In the genomic region with DNA sequence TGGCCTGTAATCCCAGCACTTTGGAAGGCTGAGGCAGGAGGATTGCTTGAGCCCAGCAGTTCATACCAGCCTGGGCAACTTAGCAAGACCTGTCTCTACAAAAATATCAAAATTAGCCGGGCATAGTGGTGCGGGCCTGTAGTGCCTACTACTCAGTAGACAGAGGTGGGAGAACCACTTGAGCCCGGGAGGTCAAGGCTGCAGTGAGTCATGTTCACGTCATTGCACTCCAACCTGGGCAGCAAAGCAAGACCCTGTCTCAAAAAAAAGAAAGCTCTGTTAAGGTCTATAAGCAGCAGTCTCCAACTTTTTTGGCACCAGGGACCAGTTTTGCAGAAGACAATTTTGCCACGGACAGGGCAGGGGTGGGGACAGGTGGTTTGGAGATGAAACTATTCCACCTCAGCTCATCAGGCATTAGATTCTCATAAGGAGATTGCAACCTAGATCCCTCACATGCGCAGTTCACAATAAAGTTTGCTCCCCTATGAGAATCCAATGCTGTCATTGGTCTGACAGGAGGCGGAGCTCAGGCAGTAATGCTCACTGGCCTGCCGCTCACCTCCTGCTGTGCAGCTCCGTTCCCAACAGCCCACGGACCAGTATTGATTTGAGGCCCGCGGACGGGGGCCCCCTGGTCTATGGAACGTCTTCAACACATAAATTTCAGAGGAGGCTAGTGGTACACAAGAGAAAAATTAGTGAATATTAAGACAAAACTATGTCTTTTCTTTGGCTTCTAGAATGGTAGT, we compare ENCODE assay signal across 1 cellular context.
TF ChIP-seq lines count a peak whose summit lies in the region.

No MANE protein-coding gene starts in this region.

TF ChIP-seq in WTC11, 78 proteins besides CTCF, POLR2A, EP300 and RAD21 (continued from another document):
- TF ChIP-seq, protein P1, sequence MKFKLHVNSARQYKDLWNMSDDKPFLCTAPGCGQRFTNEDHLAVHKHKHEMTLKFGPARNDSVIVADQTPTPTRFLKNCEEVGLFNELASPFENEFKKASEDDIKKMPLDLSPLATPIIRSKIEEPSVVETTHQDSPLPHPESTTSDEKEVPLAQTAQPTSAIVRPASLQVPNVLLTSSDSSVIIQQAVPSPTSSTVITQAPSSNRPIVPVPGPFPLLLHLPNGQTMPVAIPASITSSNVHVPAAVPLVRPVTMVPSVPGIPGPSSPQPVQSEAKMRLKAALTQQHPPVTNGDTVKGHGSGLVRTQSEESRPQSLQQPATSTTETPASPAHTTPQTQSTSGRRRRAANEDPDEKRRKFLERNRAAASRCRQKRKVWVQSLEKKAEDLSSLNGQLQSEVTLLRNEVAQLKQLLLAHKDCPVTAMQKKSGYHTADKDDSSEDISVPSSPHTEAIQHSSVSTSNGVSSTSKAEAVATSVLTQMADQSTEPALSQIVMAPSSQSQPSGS (CRISPR knock-in tag; IDR thresholded peaks at IDR 0.05; ENCODE audit: borderline replicate concordance, low read depth): no peak
- TF ChIP-seq GABPB1 (CRISPR knock-in tag; IDR thresholded peaks at IDR 0.05): no peak
- TF ChIP-seq, protein P2, sequence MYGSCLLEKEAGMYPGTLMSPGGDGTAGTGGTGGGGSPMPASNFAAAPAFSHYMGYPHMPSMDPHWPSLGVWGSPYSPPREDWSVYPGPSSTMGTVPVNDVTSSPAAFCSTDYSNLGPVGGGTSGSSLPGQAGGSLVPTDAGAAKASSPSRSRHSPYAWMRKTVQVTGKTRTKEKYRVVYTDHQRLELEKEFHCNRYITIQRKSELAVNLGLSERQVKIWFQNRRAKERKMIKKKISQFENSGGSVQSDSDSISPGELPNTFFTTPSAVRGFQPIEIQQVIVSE (CRISPR knock-in tag; IDR thresholded peaks at IDR 0.05; ENCODE audit: borderline replicate concordance): no peak
- TF ChIP-seq ZNF219 (CRISPR knock-in tag; IDR thresholded peaks at IDR 0.05; ENCODE audit: borderline replicate concordance): no peak
- TF ChIP-seq SP1 (CRISPR knock-in tag; conservative IDR thresholded peaks at IDR 0.05): no peak
- TF ChIP-seq FOXK1 (CRISPR knock-in tag; IDR thresholded peaks at IDR 0.05): no peak
